In the genomic region with DNA sequence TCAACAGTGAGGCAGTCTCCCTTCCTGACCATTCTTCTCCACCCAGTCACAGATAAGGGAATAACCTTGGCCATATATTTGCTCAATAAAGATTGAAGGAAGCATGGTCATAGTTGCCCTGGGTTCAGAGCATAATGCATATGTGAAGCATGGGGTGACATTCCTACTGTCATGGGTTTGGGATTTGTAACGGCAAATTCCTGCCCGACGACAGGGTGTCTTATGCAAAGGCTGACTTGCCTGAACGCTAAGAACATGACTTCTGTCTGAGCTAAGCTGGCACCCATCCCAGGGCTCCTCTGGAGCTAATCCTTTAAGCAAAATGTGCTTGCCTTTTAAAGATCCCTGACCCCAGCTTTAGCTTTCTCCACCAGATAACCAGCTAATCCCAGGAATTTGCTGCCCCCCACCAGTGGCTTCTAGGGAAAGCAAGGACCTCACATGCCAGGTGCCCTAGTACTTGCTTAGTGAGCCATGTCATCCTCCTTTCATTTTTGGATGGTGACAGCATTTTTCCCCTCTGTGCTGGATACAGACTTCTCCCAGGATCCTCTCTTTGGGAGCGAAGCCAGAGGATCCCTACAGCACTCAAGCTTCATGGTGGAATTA, we compare ENCODE assay signal across 10 cellular contexts. TPM values are rescaled to one million over a fixed set of nuclear protein-coding genes. Genes with fewer than 3 reads are reported as not detected.
DNase-seq lines count a peak whose midpoint lies in the region; ATAC-seq lines count a peak whose summit lies in the region.
"Had no signal": no experiment of that assay in that cellular context is flagged by ENCODE, and none has a peak within 500 bp of the region (broad histone marks: within the 10 kb centered on the region; RNA-seq: fewer than 3 reads in every experiment).

No MANE protein-coding gene starts in this region.

- no peak for ATAC-seq in GM19463 (IDR thresholded peaks at IDR 0.05; ENCODE audit: unreplicated experiment)

- DNase-seq in AG08395 (ENCODE audit: low spot score) = peak; percentile 71
- peak; percentile 1 for DNase-seq in NCI-H446 treated with DMSO at 0.1 percent for 48 hours (lab: John Stamatoyannopoulos, UW)
- peak; percentile 56 for DNase-seq in ecto neural progenitor cell (ENCODE audit: low spot score)
- peak; percentile 22 for DNase-seq in mucosa of gallbladder (ENCODE audit: low spot score)
- no peak for DNase-seq in SK-N-DZ (ENCODE audit: low spot score)
- DNase-seq in stimulated activated CD4-positive, alpha-beta T cell treated with anti-CD3 and anti-CD28 coated beads, Interleukin-4, amount 100 ng/mL, for 4 hours = no peak
- DNase-seq in NCI-H748 (lab: John Stamatoyannopoulos, UW; ENCODE audit: unreplicated experiment) = no peak
- DNase-seq: DND-41; effector memory CD4-positive, alpha-beta T cell had no signal

RNA-seq across cellular contexts. Expression of a gene that starts 11.7 kb away (rescaled TPM):
- 15.6 TPM for total RNA-seq in mucosa of gallbladder
- 14.8 and 15.7 TPM in 2 replicates for polyA plus RNA-seq in SK-N-DZ (2014; cell fraction: cytosol; rRNA removed)
- 33.2 and 43.1 TPM in 2 replicates for polyA plus RNA-seq in SK-N-DZ (2014; cell fraction: nucleus; rRNA removed)

RNA-seq across cellular contexts. Expression of a gene that starts 11.8 kb away (rescaled TPM):
- total RNA-seq in mucosa of gallbladder = 34.3 TPM
- polyA plus RNA-seq in SK-N-DZ (2014; cell fraction: cytosol; rRNA removed) = 53.7 and 60.6 TPM in 2 replicates
- 116 and 144 TPM in 2 replicates for polyA plus RNA-seq in SK-N-DZ (2014; cell fraction: nucleus; rRNA removed)

RNA-seq across cellular contexts. Expression of a gene that starts 34.7 kb away (rescaled TPM):
- total RNA-seq in mucosa of gallbladder = 13.6 TPM
- polyA plus RNA-seq in SK-N-DZ (2014; cell fraction: cytosol; rRNA removed) = 19.0 and 24.7 TPM in 2 replicates
- polyA plus RNA-seq in SK-N-DZ (2014; cell fraction: nucleus; rRNA removed) = 38.3 and 64.3 TPM in 2 replicates

RNA-seq across cellular contexts. Expression of a gene that starts 53.8 kb away (rescaled TPM):
- 19.1 TPM for total RNA-seq in mucosa of gallbladder
- 13.1 and 15.1 TPM in 2 replicates for polyA plus RNA-seq in SK-N-DZ (2014; cell fraction: cytosol; rRNA removed)
- 12.6 and 13.1 TPM in 2 replicates for polyA plus RNA-seq in SK-N-DZ (2014; cell fraction: nucleus; rRNA removed)

Comparison
In these comparisons a context has a peak if more than half of its experiments do, and no peak if none do; other contexts are left out.
1. DNase-seq: peak in AG08395 (single experiment), NCI-H446 treated with DMSO at 0.1 percent for 48 hours (single experiment), ecto neural progenitor cell (single experiment) and mucosa of gallbladder (single experiment); none in SK-N-DZ (single experiment), stimulated activated CD4-positive, alpha-beta T cell treated with anti-CD3 and anti-CD28 coated beads, Interleukin-4, amount 100 ng/mL, for 4 hours (0 of 2) and NCI-H748 (single experiment).